Comparison of ENCODE assay signal across 12 cellular contexts in the genomic region with DNA sequence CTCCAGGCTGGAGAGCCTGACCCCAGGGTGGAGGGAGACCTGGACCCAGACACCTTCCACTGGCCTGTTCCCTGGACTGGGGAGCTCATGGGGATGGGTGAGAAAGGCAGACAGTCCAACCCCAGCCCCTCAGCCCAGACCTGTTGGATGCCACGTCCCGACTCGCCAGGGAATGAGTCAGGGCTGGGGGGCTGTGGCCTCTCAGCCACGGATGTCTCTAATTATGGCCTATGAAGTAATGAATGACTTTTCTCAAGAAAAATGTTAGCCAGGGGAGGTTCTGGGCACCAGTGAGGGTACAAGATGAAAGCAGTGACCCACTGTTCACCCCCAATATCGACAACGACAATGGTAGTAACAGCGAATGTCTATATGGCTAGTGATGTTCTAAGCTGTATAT.
DNase-seq lines count a peak whose midpoint lies in the region; ATAC-seq and TF ChIP-seq lines count a peak whose summit lies in the region.
"Had no signal": no experiment of that assay in that cellular context is flagged by ENCODE, and none has a peak within 500 bp of the region (broad histone marks: within the 10 kb centered on the region; RNA-seq: fewer than 3 reads in every experiment).

No MANE protein-coding gene starts in this region.

- H3K27ac Mint-ChIP-seq in brain: peak overlapping the region in 3 of 5 experiments; percentile 54 to 71 (median 62)
- peak overlapping the region; percentile 69 for H3K27ac Mint-ChIP-seq in mesothelial cell of epicardium

- ATAC-seq in IMR-90 (ENCODE audit: low read depth) (peak; percentile 16), HG03442 (IDR thresholded peaks at IDR 0.05; ENCODE audit: unreplicated experiment) (no peak)

- H4K5ac ChIP-seq in IMR-90 (ENCODE audit: low read depth, low read length): peak overlapping the region; percentile 28; the same call in 1 of the 2 replicates

- H3K9me3 Mint-ChIP-seq in brain (no peaks in the 10 kb centered on the region), mesothelial cell of epicardium (no peaks in the 10 kb centered on the region)
- H3K9me3 Mint-ChIP-seq: neural crest cell had no signal

- H3K27me3 Mint-ChIP-seq in brain (no peaks in the 10 kb centered on the region), mesothelial cell of epicardium (ENCODE audit: low read depth) (no peaks in the 10 kb centered on the region)

- H3K4me1 Mint-ChIP-seq in brain: peaks cover 87% of the 10 kb centered on the region
- peaks cover 47% of the 10 kb centered on the region for H3K4me1 Mint-ChIP-seq in mesothelial cell of epicardium

- no peak for TF ChIP-seq CTCF in IMR-90 (conservative IDR thresholded peaks at IDR 0.05; ENCODE audit: low read depth, low read length)
- TF ChIP-seq CTCF in brain (conservative IDR thresholded peaks at IDR 0.05): no peak
- no peak for TF ChIP-seq CTCF in mesothelial cell of epicardium (IDR thresholded peaks at IDR 0.05; ENCODE audit: unreplicated experiment)

- POLR2A ChIA-PET in IMR-90 (lab: Charles Lee; ENCODE audit: unreplicated experiment): no interaction called here

- no peak overlapping the region for H3K14ac ChIP-seq in IMR-90 (replicated peaks; ENCODE audit: low read depth, low read length)

- H4K91ac ChIP-seq in IMR-90 (ENCODE audit: insufficient read depth, low read depth, low read length): no peak overlapping the region; the same call in 1 of the 2 replicates

- peaks cover 21% of the 10 kb centered on the region for H3K4me1 ChIP-seq in IMR-90 (ENCODE audit: control insufficient read depth, insufficient read depth, low read length)

- intact Hi-C loops in IMR-90 (cut with micrococcal nuclease): loop anchor here (2.0 kb wide), 1 partner anchor 18 kb away; no protein-coding TSS in a partner anchor

- H3K79me1 ChIP-seq in IMR-90 (ENCODE audit: low read depth in 1 of 2, low read length in 2 of 2): peaks cover 23 to 77% of the 10 kb centered on the region in 2 experiments; a peak in 3 of 4 replicates

- H2BK20ac ChIP-seq in IMR-90 (ENCODE audit: low read depth, low read length): no peak overlapping the region

- no peak overlapping the region; a peak in 1 of 4 replicates for H4K8ac ChIP-seq in IMR-90 (ENCODE audit: low read depth in 2 of 2, low read length in 2 of 2)

- DNase-seq in AG20443 (ENCODE audit: low spot score) (peak; percentile 78), IMR-90 (peak; percentile 34), mesothelial cell of epicardium (ENCODE audit: low spot score in 2 of 2, unreplicated experiment in 2 of 2) (no peak), activated gamma-delta T cell treated with Interleukin-2 at 50 U/mL for 16 hours (no peak), medulla oblongata (ENCODE audit: extremely low spot score) (no peak)
- DNase-seq in stimulated activated CD4-positive, alpha-beta T cell treated with anti-CD3 and anti-CD28 coated beads, Interleukin-12 subunit alpha, Interleukin-12 subunit beta, amount 100 ng/mL, for 4 hours: no peak
- DNase-seq: WERI-Rb-1 had no signal

- no peak overlapping the region for H2AFZ ChIP-seq in IMR-90 (replicated peaks; ENCODE audit: low read length, poor library complexity)

- H3K56ac ChIP-seq in IMR-90 (ENCODE audit: extremely low read depth, insufficient read depth, low read length): no peak overlapping the region

- H3K4me2 ChIP-seq in IMR-90 (ENCODE audit: low read depth, low read length): peak overlapping the region; percentile 21; the same call in 1 of the 2 replicates

- TF ChIP-seq RAD21 in IMR-90 (IDR thresholded peaks at IDR 0.05; ENCODE audit: low read length): no peak

- BruUV-seq in IMR-90 (replicated peaks; lab: Mats Ljungman, UMichigan): no TSS peak

- dilution Hi-C loops in IMR-90 (cut with HindIII; ENCODE audit: low sequenced_read_pairs, unreplicated experiment): no loop called here

- H3K9ac ChIP-seq in IMR-90 (ENCODE audit: low read depth, low read length): no peak overlapping the region

- H3K4me3 Mint-ChIP-seq in brain (no peak overlapping the region), mesothelial cell of epicardium (no peak overlapping the region)
- H3K4me3 Mint-ChIP-seq: neural crest cell had no signal

- in situ Hi-C loops in IMR-90 (cut with MboI; ENCODE audit: low sequenced_read_pairs): no loop called here

- no peak overlapping the region for H2BK120ac ChIP-seq in IMR-90 (ENCODE audit: low read depth, low read length)

- H3K18ac ChIP-seq in IMR-90 (ENCODE audit: low read depth, low read length): 0 out of 2 replicates have a peak overlapping the region, but pooled peaks have one; percentile 39

- CTCF ChIA-PET in IMR-90 (lab: Yijun Ruan, JAX): no interaction called here

- peaks cover 61% of the 10 kb centered on the region for H4K20me1 ChIP-seq in IMR-90 (ENCODE audit: insufficient read depth, low read length)

- H2AK9ac ChIP-seq in IMR-90 (replicated peaks; ENCODE audit: low read depth, low read length, poor library complexity): peak overlapping the region; percentile 18

- 100% methylated on average over 2 of the region's 7 CpGs; no CpG with 5 or more reads in 1 of the 2 experiments for WGBS in IMR-90 (ENCODE audit: extremely low coverage in 2 of 2, insufficient read length in 1 of 2), 2 experiments

- no peak overlapping the region for H3K23ac ChIP-seq in IMR-90 (ENCODE audit: low read depth, low read length)

- no peaks in the 10 kb centered on the region for H3K27me3 ChIP-seq in IMR-90 (ENCODE audit: control insufficient read depth, insufficient read depth, low read length)

- H3K4me3 ChIP-seq in IMR-90 (ENCODE audit: insufficient read depth, low read depth, low read length): no peak overlapping the region

- peak overlapping the region; percentile 46; the same call in 1 of the 2 replicates for H2AK5ac ChIP-seq in IMR-90 (ENCODE audit: low read depth, low read length)

- H3K9me1 ChIP-seq in IMR-90 (ENCODE audit: insufficient read depth, low read length): peaks cover 23% of the 10 kb centered on the region

- H2BK5ac ChIP-seq in IMR-90 (ENCODE audit: low read depth, low read length, poor library complexity, severe bottlenecking): peak overlapping the region; percentile 37

- H3K27ac ChIP-seq in IMR-90 (ENCODE audit: insufficient read depth, low read length): no peak overlapping the region
- H3K27ac ChIP-seq: C4-2B, HL-60, WERI-Rb-1 had no signal

- no peak overlapping the region for H3K4ac ChIP-seq in IMR-90 (ENCODE audit: low read depth, low read length)

- H2BK15ac ChIP-seq in IMR-90 (ENCODE audit: low read depth, low read length): no peak overlapping the region

- H3K36me3 Mint-ChIP-seq in brain (no peaks in the 10 kb centered on the region), mesothelial cell of epicardium (no peaks in the 10 kb centered on the region)

- H3K9me3 ChIP-seq in IMR-90 (ENCODE audit: control insufficient read depth, insufficient read depth, low read length): no peaks in the 10 kb centered on the region

- no peak for TF ChIP-seq POLR2A in IMR-90 (IDR thresholded peaks at IDR 0.05; ENCODE audit: low read depth, low read length)

- no peaks in the 10 kb centered on the region; the same call in 1 of the 2 replicates for H3K36me3 ChIP-seq in IMR-90 (ENCODE audit: control insufficient read depth, insufficient read depth, low read length)

TF ChIP-seq in IMR-90, 13 proteins besides CTCF, POLR2A, EP300 and RAD21:
- TF ChIP-seq MAFK (IDR thresholded peaks at IDR 0.05; ENCODE audit: low read depth, low read length) (no peak), SMC3 (IDR thresholded peaks at IDR 0.05; ENCODE audit: low read depth, low read length) (no peak), FOS (IDR thresholded peaks at IDR 0.05; ENCODE audit: low read depth, low read length) (peak; percentile 34; the same call in 1 of the 2 replicates), MXI1 (IDR thresholded peaks at IDR 0.05; ENCODE audit: borderline replicate concordance, low read depth, low read length) (no peak), CHD1 (IDR thresholded peaks at IDR 0.05; ENCODE audit: low read depth, low read length) (no peak), RFX5 (IDR thresholded peaks at IDR 0.05; ENCODE audit: low read depth, low read length) (no peak), BHLHE40 (IDR thresholded peaks at IDR 0.05; ENCODE audit: low read depth, low read length) (no peak), ELK1 (IDR thresholded peaks at IDR 0.05; ENCODE audit: borderline replicate concordance, low read depth, low read length) (no peak), CEBPB (IDR thresholded peaks at IDR 0.05; ENCODE audit: low read depth, low read length) (no peak)

Comparison
In these comparisons a context has a peak if more than half of its experiments do, and no peak if none do; other contexts are left out.
1. DNase-seq: peak in AG20443 (single experiment) and IMR-90 (single experiment); none in mesothelial cell of epicardium (0 of 2), stimulated activated CD4-positive, alpha-beta T cell treated with anti-CD3 and anti-CD28 coated beads, Interleukin-12 subunit alpha, Interleukin-12 subunit beta, amount 100 ng/mL, for 4 hours (single experiment), activated gamma-delta T cell treated with Interleukin-2 at 50 U/mL for 16 hours (single experiment) and medulla oblongata (single experiment).